18 cellular contexts compared by ENCODE assay signal in the genomic region with DNA sequence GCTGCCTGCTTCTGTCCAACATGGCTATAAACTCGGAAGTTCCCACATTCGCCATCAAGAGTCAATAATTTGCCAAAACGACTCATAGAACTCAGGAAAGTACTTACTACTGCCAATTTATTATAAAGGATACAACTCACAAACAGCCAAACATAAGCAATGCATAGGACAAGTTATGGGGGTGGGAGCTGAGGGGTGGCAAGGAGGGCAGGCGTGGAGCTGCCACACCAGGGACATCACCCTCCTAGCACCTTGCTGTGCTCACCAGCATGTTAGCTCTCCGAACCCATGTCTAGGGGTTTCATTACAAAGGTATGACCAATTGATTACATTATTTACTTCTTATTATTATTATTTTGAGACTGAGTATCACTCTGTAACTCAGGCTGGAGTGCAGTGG.
"Had no signal": no experiment of that assay in that cellular context is flagged by ENCODE, and none has a peak within 500 bp of the region (broad histone marks: within the 10 kb centered on the region; RNA-seq: fewer than 3 reads in every experiment).

No MANE protein-coding gene starts in this region.

- H3K4me1 ChIP-seq: parathyroid adenoma, transverse colon had no signal

- ATAC-seq: activated CD8-positive, alpha-beta T cell treated with anti-CD3 and anti-CD28 coated beads, Interleukin-2, amount 10 ng/mL, durations not matched to agents 7 days and 5 days; left lung had no signal

- H3K27ac ChIP-seq: esophagus squamous epithelium, left lung, neutrophil, parathyroid adenoma, transverse colon had no signal

- H3K27ac Mint-ChIP-seq: activated CD8-positive, alpha-beta T cell treated with anti-CD3 and anti-CD28 coated beads, Interleukin-2, amount 10 ng/mL, durations not matched to agents 7 days and 5 days had no signal

- H3K9me3 ChIP-seq: esophagus squamous epithelium, left lung, neutrophil, transverse colon had no signal

- H3K4me3 Mint-ChIP-seq: activated CD8-positive, alpha-beta T cell treated with anti-CD3 and anti-CD28 coated beads, Interleukin-2, amount 10 ng/mL, durations not matched to agents 7 days and 5 days had no signal

- H3K4me3 ChIP-seq: esophagus squamous epithelium, left lung, transverse colon had no signal

- FAIRE-seq: colon, endothelial cell of umbilical vein, kidney had no signal

- H3K27me3 ChIP-seq: esophagus squamous epithelium, left lung, neutrophil, transverse colon had no signal

- H2AFZ ChIP-seq: parathyroid adenoma had no signal

- DNase-seq: activated CD8-positive, alpha-beta memory T cell treated with anti-CD3 and anti-CD28 coated beads, Interleukin-2, amount 50 U/mL, for 4 hours; activated CD8-positive, alpha-beta T cell treated with anti-CD3 and anti-CD28 coated beads, Interleukin-2, amount 10 ng/mL, durations not matched to agents 7 days and 5 days; activated naive CD4-positive, alpha-beta T cell treated with Interleukin-2 at 50 U/mL for 16 hours; caudate nucleus; esophagus squamous epithelium; glutamatergic neuron; hypothalamus; kidney; left lung; mammary epithelial cell; retina; stimulated activated CD4-positive, alpha-beta T cell treated with anti-CD3 and anti-CD28 coated beads, Interleukin-2, amount 100 ng/mL, for 48 hours; stimulated activated naive CD4-positive, alpha-beta T cell; transverse colon had no signal

- H3K9ac ChIP-seq: parathyroid adenoma had no signal
